8 cellular contexts compared by ENCODE assay signal in the genomic region with DNA sequence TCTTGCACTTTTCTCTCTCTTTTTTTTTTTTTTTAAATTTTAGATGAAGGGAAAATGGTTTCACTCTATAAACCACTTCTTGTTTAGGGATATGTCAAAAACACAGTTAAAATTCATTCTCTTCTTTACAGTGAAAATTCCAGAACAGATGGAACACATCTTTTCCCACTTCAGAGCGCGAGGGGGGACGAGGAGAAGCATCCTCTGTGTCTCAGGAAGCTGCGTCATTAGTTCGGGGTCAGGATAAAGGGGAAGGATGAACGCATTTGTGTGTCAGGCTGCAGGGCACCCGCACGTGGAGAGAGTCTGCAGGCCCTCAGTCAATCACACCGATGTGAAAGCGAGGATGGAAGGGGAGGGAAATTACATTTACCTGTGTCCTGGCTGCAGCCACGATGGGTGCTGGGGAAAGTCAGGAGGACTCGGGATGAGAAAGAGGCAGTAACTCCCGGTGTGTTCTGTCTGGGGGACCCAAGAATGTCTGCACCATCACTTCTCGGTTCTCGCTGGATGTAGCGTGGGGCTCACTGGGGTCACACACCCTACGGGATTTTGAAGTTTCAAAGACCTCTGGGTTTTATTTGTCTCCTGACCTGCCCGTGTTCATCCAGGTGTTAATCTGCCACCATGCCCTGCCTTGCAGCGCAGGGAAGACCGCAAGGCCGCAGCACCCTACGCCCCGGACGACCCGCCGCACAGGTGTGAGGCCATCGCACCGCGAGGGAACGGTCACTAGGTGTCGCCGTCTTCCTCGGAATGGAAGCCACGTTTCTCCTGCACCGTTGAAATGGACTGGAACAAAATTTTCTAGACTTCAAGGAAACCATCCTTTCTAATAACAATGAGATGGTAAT.
A peak's percentile ranks its signal among the peaks of the same experiment; 100 is the strongest.
DNase-seq lines count a peak whose midpoint lies in the region; ATAC-seq and TF ChIP-seq lines count a peak whose summit lies in the region.

No MANE protein-coding gene starts in this region.

- no peaks in the 10 kb centered on the region for H3K23me2 ChIP-seq in H9 (ENCODE audit: insufficient read length, low read depth, low read length, poor library complexity, severe bottlenecking)

- no peaks in the 10 kb centered on the region for H3K27me3 ChIP-seq in H9 (ENCODE audit: insufficient read depth, low read length)

- no peak overlapping the region for H2BK20ac ChIP-seq in H9 (ENCODE audit: low read depth, low read length, poor library complexity, severe bottlenecking)

- no peak overlapping the region for H2BK120ac ChIP-seq in H9 (ENCODE audit: low read depth, low read length, poor library complexity, severe bottlenecking)

- H3K27ac ChIP-seq in H9 (ENCODE audit: insufficient read length, low read depth, low read length) = no peak overlapping the region

- H3K4ac ChIP-seq in H9 (ENCODE audit: low read depth, low read length) = no peak overlapping the region

- H4K91ac ChIP-seq in H9 (ENCODE audit: insufficient read length, low read depth, low read length) = no peak overlapping the region

- H3K27me3 Mint-ChIP-seq in H9 (ENCODE audit: low read depth) = peaks cover 10% of the 10 kb centered on the region
- H3K27me3 Mint-ChIP-seq in natural killer cell (ENCODE audit: low read depth in 2 of 2) = peaks cover 9 to 18% of the 10 kb centered on the region in 2 donors
- peaks cover 24 to 43% of the 10 kb centered on the region in 2 donors for H3K27me3 Mint-ChIP-seq in stimulated activated naive B cell treated with anti-CD40 and anti-IgM and Interleukin-4, amounts not matched to agents 10 μg/mL and 1 μg/mL and 100 μg/mL, for 72 hours

- H3K79me1 ChIP-seq in H9 (ENCODE audit: insufficient read depth, low read depth, low read length, poor library complexity, severe bottlenecking) = no peaks in the 10 kb centered on the region

- H2BK12ac ChIP-seq in H9 (ENCODE audit: insufficient read length, low read depth, low read length) = no peak overlapping the region

- no peak overlapping the region for H3K56ac ChIP-seq in H9 (ENCODE audit: insufficient read length, low read depth, low read length)

- H3K4me1 ChIP-seq in H9 (ENCODE audit: insufficient read depth, low read length) = no peaks in the 10 kb centered on the region

- WGBS in H9 (ENCODE audit: extremely low coverage, insufficient read length, low lambda C conversion rate) = no CpG with 5 or more reads among the region's 35 CpGs

- no peak overlapping the region for H2AFZ ChIP-seq in H9 (ENCODE audit: low read length)

- H3K4me3 Mint-ChIP-seq in H9 (no peak overlapping the region), natural killer cell (no peak overlapping the region)
- no peak overlapping the region for H3K4me3 Mint-ChIP-seq in stimulated activated naive B cell treated with anti-CD40 and anti-IgM and Interleukin-4, amounts not matched to agents 10 μg/mL and 1 μg/mL and 100 μg/mL, for 72 hours

- H3K4me1 Mint-ChIP-seq in H9 (peaks cover 9 to 12% of the 10 kb centered on the region in 2 experiments), natural killer cell (peaks cover 0 to 5% of the 10 kb centered on the region in 2 donors)
- H3K4me1 Mint-ChIP-seq in stimulated activated naive B cell treated with anti-CD40 and anti-IgM and Interleukin-4, amounts not matched to agents 10 μg/mL and 1 μg/mL and 100 μg/mL, for 72 hours = peaks cover 6 to 11% of the 10 kb centered on the region in 2 donors

- H3K4me2 ChIP-seq in H9 (ENCODE audit: insufficient read depth, insufficient read length, low read length) = no peak overlapping the region

- intact Hi-C loops in natural killer cell (cut with micrococcal nuclease) = loop anchor here (1.0 to 2.0 kb wide), 2 partner anchors 1417 to 1528 kb away; no protein-coding TSS in a partner anchor

- peak overlapping the region in 1 of 3 experiments; percentile 24; a peak in 1 of 7 replicates for H3K27ac Mint-ChIP-seq in H9
- H3K27ac Mint-ChIP-seq in natural killer cell = no peak overlapping the region
- H3K27ac Mint-ChIP-seq in stimulated activated naive B cell treated with anti-CD40 and anti-IgM and Interleukin-4, amounts not matched to agents 10 μg/mL and 1 μg/mL and 100 μg/mL, for 72 hours = peak overlapping the region; percentile 66

- H3K79me2 ChIP-seq in H9 (ENCODE audit: insufficient read depth, low read length) = no peaks in the 10 kb centered on the region

- H3K23ac ChIP-seq in H9 (ENCODE audit: insufficient read length, low read depth, low read length) = no peak overlapping the region

- peak; percentile 12 for DNase-seq in GDM1 (lab: John Stamatoyannopoulos, UW)
- DNase-seq in H9 = peak; percentile 80
- peak; percentile 25 to 69 for DNase-seq in NOMO-1 (lab: John Stamatoyannopoulos, UW; ENCODE audit: unreplicated experiment in 2 of 2)
- DNase-seq in activated CD8-positive, alpha-beta memory T cell treated with anti-CD3 and anti-CD28 coated beads, Interleukin-2, amount 50 U/mL, for 4 hours = peak; percentile 74
- DNase-seq in natural killer cell = peak; percentile 55
- DNase-seq in stimulated activated naive B cell treated with anti-CD40 and anti-IgM and Interleukin-4, amounts not matched to agents 10 μg/mL and 1 μg/mL and 100 μg/mL, for 72 hours = peak; percentile 59
- no peak for DNase-seq in NCI-H446 treated with DMSO at 0.1 percent for 48 hours (lab: John Stamatoyannopoulos, UW)

- no peak overlapping the region for H2AK5ac ChIP-seq in H9 (ENCODE audit: insufficient read length, low read length)

- H3K36me3 Mint-ChIP-seq in H9 (ENCODE audit: insufficient read depth in 1 of 3, low read depth in 3 of 3) (no peaks in the 10 kb centered on the region), natural killer cell (no peaks in the 10 kb centered on the region)
- no peaks in the 10 kb centered on the region for H3K36me3 Mint-ChIP-seq in stimulated activated naive B cell treated with anti-CD40 and anti-IgM and Interleukin-4, amounts not matched to agents 10 μg/mL and 1 μg/mL and 100 μg/mL, for 72 hours

- ATAC-seq in esophagus mucosa (peak; percentile 78), natural killer cell (peak; percentile 70 to 90 (median 84))
- ATAC-seq in stimulated activated naive B cell treated with anti-CD40 and anti-IgM and Interleukin-4, amounts not matched to agents 10 μg/mL and 1 μg/mL and 100 μg/mL, for 72 hours (replicated peaks) = peak; percentile 94 to 96

- no peaks in the 10 kb centered on the region for H3K9me3 ChIP-seq in H9 (ENCODE audit: control insufficient read depth, low read depth, low read length)

- no peak overlapping the region for H2BK15ac ChIP-seq in H9 (ENCODE audit: low read depth, low read length)

- no peak overlapping the region for H3K14ac ChIP-seq in H9 (ENCODE audit: insufficient read depth, low read length)

- H4K5ac ChIP-seq in H9 (ENCODE audit: insufficient read length, low read depth, low read length) = no peak overlapping the region

- no peaks in the 10 kb centered on the region for H4K20me1 ChIP-seq in H9 (ENCODE audit: control insufficient read depth, insufficient read depth, insufficient read length)

- H3K9me3 Mint-ChIP-seq in H9 (peaks cover 0 to 2% of the 10 kb centered on the region in 2 experiments; a peak in 3 of 5 replicates), natural killer cell (no peaks in the 10 kb centered on the region)
- no peaks in the 10 kb centered on the region for H3K9me3 Mint-ChIP-seq in stimulated activated naive B cell treated with anti-CD40 and anti-IgM and Interleukin-4, amounts not matched to agents 10 μg/mL and 1 μg/mL and 100 μg/mL, for 72 hours

- no peak overlapping the region for H3K9ac ChIP-seq in H9 (ENCODE audit: extremely low read depth, insufficient read length, low read length)

- no peak overlapping the region for H4K8ac ChIP-seq in H9 (replicated peaks; ENCODE audit: insufficient read length, low read depth, low read length)

- TF ChIP-seq CTCF in H9 (conservative IDR thresholded peaks at IDR 0.05) = peak; percentile 96
- TF ChIP-seq CTCF in natural killer cell (IDR thresholded peaks at IDR 0.05) = peak; percentile 78

- no peak overlapping the region for H3K18ac ChIP-seq in H9 (ENCODE audit: insufficient read length, low read depth, low read length)

- H2BK5ac ChIP-seq in H9 (ENCODE audit: insufficient read length, low read length) = no peak overlapping the region

- H3T11ph ChIP-seq in H9 (ENCODE audit: low read length) = no peak overlapping the region
